In the genomic region with DNA sequence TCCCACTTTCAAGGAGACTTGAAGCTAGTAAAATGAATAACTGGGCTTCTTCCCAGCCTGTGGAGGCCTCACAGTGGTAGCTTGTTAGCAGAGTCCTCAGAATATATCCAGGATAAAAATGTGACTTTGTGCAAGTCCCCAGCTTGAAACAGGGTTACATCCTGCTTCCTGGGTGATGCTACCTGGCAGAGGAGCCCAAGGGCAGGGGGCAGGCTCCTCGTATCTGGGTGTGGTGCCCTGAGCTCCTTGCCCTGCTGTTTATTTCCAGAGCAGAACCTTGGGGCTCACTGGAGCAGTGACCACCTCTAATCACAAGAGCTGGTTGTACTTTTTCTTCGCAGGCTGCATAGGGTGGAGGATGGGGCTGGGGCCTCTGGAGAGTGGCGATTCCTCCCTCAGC, we compare ENCODE assay signal across 1 cellular context.
TF ChIP-seq lines count a peak whose summit lies in the region.

No MANE protein-coding gene starts in this region.

TF ChIP-seq in HepG2, 621 proteins besides CTCF, POLR2A, EP300 and RAD21 (continued from another document):
- TF ChIP-seq, protein P1, sequence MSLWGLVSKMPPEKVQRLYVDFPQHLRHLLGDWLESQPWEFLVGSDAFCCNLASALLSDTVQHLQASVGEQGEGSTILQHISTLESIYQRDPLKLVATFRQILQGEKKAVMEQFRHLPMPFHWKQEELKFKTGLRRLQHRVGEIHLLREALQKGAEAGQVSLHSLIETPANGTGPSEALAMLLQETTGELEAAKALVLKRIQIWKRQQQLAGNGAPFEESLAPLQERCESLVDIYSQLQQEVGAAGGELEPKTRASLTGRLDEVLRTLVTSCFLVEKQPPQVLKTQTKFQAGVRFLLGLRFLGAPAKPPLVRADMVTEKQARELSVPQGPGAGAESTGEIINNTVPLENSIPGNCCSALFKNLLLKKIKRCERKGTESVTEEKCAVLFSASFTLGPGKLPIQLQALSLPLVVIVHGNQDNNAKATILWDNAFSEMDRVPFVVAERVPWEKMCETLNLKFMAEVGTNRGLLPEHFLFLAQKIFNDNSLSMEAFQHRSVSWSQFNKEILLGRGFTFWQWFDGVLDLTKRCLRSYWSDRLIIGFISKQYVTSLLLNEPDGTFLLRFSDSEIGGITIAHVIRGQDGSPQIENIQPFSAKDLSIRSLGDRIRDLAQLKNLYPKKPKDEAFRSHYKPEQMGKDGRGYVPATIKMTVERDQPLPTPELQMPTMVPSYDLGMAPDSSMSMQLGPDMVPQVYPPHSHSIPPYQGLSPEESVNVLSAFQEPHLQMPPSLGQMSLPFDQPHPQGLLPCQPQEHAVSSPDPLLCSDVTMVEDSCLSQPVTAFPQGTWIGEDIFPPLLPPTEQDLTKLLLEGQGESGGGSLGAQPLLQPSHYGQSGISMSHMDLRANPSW (CRISPR knock-in tag; IDR thresholded peaks at IDR 0.05; ENCODE audit: borderline replicate concordance) = no peak
- TF ChIP-seq, protein P2, sequence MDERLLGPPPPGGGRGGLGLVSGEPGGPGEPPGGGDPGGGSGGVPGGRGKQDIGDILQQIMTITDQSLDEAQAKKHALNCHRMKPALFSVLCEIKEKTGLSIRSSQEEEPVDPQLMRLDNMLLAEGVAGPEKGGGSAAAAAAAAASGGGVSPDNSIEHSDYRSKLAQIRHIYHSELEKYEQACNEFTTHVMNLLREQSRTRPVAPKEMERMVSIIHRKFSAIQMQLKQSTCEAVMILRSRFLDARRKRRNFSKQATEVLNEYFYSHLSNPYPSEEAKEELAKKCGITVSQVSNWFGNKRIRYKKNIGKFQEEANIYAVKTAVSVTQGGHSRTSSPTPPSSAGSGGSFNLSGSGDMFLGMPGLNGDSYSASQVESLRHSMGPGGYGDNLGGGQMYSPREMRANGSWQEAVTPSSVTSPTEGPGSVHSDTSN (CRISPR knock-in tag; IDR thresholded peaks at IDR 0.05) = no peak
- no peak for TF ChIP-seq ZNF772 (CRISPR knock-in tag; IDR thresholded peaks at IDR 0.05)
- TF ChIP-seq FOXA1 (IDR thresholded peaks at IDR 0.05) = no peak
- no peak for TF ChIP-seq FOXA1 (CRISPR knock-in tag; IDR thresholded peaks at IDR 0.05)
- no peak for TF ChIP-seq HNRNPL (IDR thresholded peaks at IDR 0.05; ENCODE audit: low read depth, low read length)
- TF ChIP-seq ZMYM3 (CRISPR knock-in tag; IDR thresholded peaks at IDR 0.05) = no peak
- no peak for TF ChIP-seq ZNF781 (CRISPR knock-in tag; IDR thresholded peaks at IDR 0.05; ENCODE audit: borderline replicate concordance, not compliant biosample characterization)
- TF ChIP-seq ZNF891 (CRISPR knock-in tag; IDR thresholded peaks at IDR 0.05) = no peak
TF ChIP-seq in HepG2: peak in this region for 0.
